ENCODE assay signal across 17 cellular contexts in genomic region chrX:110143454-110144210, GRCh38.
DNase-seq lines count a peak whose midpoint lies in the region; ATAC-seq and TF ChIP-seq lines count a peak whose summit lies in the region.
"Had no signal": no experiment of that assay in that cellular context is flagged by ENCODE, and none has a peak within 500 bp of the region (broad histone marks: within the 10 kb centered on the region; RNA-seq: fewer than 3 reads in every experiment).

No MANE protein-coding gene starts in this region.

- WGBS in neuronal stem cell (ENCODE audit: extremely low coverage in 2 of 2, insufficient read length in 2 of 2, insufficient replicate concordance in 1 of 2), 2 donors: no CpG with 5 or more reads among the region's 6 CpGs

- no peak overlapping the region for H2BK12ac ChIP-seq in neuronal stem cell (ENCODE audit: low read length)

- no peak overlapping the region for H3K23ac ChIP-seq in neuronal stem cell (ENCODE audit: low read depth, low read length, poor library complexity)

- peaks cover 0 to 7% of the 10 kb centered on the region in 2 donors for H3K36me3 ChIP-seq in neuronal stem cell (replicated peaks in 1 of 2; ENCODE audit: control insufficient read depth in 2 of 2, insufficient read depth in 2 of 2, low read length in 2 of 2)
- H3K36me3 ChIP-seq: suprapubic skin had no signal

- DNase-seq in G401 (ENCODE audit: low spot score) (peak; percentile 74), epithelial cell of esophagus (ENCODE audit: low read depth) (peak; percentile 58), occipital lobe (lab: John Stamatoyannopoulos, UW) (peak; percentile 12), HuH-7.5 (ENCODE audit: low spot score) (no peak), SW480 (ENCODE audit: low spot score) (no peak), NCI-H1092 (lab: John Stamatoyannopoulos, UW) (no peak), neuronal stem cell (ENCODE audit: low spot score) (no peak)
- DNase-seq: activated naive CD8-positive, alpha-beta T cell treated with anti-CD3 and anti-CD28 coated beads, Interleukin-2, amount 10 ng/mL, durations not matched to agents 7 days and 5 days; DMS79 treated with DMSO at 0.1 percent for 48 hours; NCI-H1436 treated with DMSO at 0.1 percent for 48 hours; NCI-H524 treated with DMSO at 0.1 percent for 48 hours; T-cell had no signal

- no peaks in the 10 kb centered on the region for H3K4me1 Mint-ChIP-seq in activated T-helper 17 cell treated with anti-CD3 and anti-CD28 coated beads, Interleukin-2, amount 50 U/mL, for 72 hours

- in situ Hi-C loops in G401 (cut with HindIII; ENCODE audit: low sequenced_read_pairs): no loop called here

- no peaks in the 10 kb centered on the region for H3K27me3 Mint-ChIP-seq in activated T-helper 17 cell treated with anti-CD3 and anti-CD28 coated beads, Interleukin-2, amount 50 U/mL, for 72 hours
- H3K27me3 Mint-ChIP-seq: activated naive CD8-positive, alpha-beta T cell treated with anti-CD3 and anti-CD28 coated beads, Interleukin-2, amount 10 ng/mL, durations not matched to agents 7 days and 5 days; T-cell had no signal

- no peaks in the 10 kb centered on the region for H3K9me3 ChIP-seq in neuronal stem cell (replicated peaks in 1 of 2; ENCODE audit: control insufficient read depth in 2 of 2, insufficient read depth in 1 of 2, low read depth in 1 of 2, low read length in 2 of 2)
- H3K9me3 ChIP-seq: suprapubic skin had no signal

- H3K4me1 ChIP-seq in neuronal stem cell (ENCODE audit: control insufficient read depth in 2 of 2, insufficient read depth in 1 of 2, low read depth in 1 of 2, low read length in 2 of 2): peaks cover 5 to 8% of the 10 kb centered on the region in 2 donors

- no peak overlapping the region for H3K4me2 ChIP-seq in neuronal stem cell (ENCODE audit: insufficient read depth, low read length, poor library complexity, severe bottlenecking)

- H3K4me3 Mint-ChIP-seq in activated T-helper 17 cell treated with anti-CD3 and anti-CD28 coated beads, Interleukin-2, amount 50 U/mL, for 72 hours: no peak overlapping the region
- H3K4me3 Mint-ChIP-seq: activated naive CD8-positive, alpha-beta T cell treated with anti-CD3 and anti-CD28 coated beads, Interleukin-2, amount 10 ng/mL, durations not matched to agents 7 days and 5 days; T-cell had no signal

- H4K8ac ChIP-seq in neuronal stem cell (ENCODE audit: low read depth, low read length): no peak overlapping the region

- no peak for ATAC-seq in activated T-helper 17 cell treated with anti-CD3 and anti-CD28 coated beads, Interleukin-2, amount 50 U/mL, for 72 hours (replicated peaks)
- ATAC-seq: HCT116, K562, Panc1, T-cell had no signal

- no peak overlapping the region for H3K14ac ChIP-seq in neuronal stem cell (ENCODE audit: low read length)

- H2AFZ ChIP-seq in neuronal stem cell (ENCODE audit: low read length): no peak overlapping the region

- no peak overlapping the region for H3K9ac ChIP-seq in neuronal stem cell (ENCODE audit: low read depth, low read length, poor library complexity)

- H2BK120ac ChIP-seq in neuronal stem cell (ENCODE audit: low read depth, low read length): no peak overlapping the region

- no peak overlapping the region for H2BK5ac ChIP-seq in neuronal stem cell (ENCODE audit: low read length)

- peaks cover 15% of the 10 kb centered on the region for H3K36me3 Mint-ChIP-seq in activated T-helper 17 cell treated with anti-CD3 and anti-CD28 coated beads, Interleukin-2, amount 50 U/mL, for 72 hours (ENCODE audit: low read depth)
- H3K36me3 Mint-ChIP-seq: activated naive CD8-positive, alpha-beta T cell treated with anti-CD3 and anti-CD28 coated beads, Interleukin-2, amount 10 ng/mL, durations not matched to agents 7 days and 5 days had no signal

- H2AK5ac ChIP-seq in neuronal stem cell (ENCODE audit: low read depth, low read length): no peak overlapping the region

- no peaks in the 10 kb centered on the region for H3K27me3 ChIP-seq in neuronal stem cell (ENCODE audit: control insufficient read depth in 3 of 3, insufficient read depth in 3 of 3, low read depth in 1 of 3, low read length in 3 of 3)
- H3K27me3 ChIP-seq: suprapubic skin had no signal

- no peak overlapping the region for H3K27ac ChIP-seq in neuronal stem cell (replicated peaks; ENCODE audit: low read length)
- H3K27ac ChIP-seq: suprapubic skin had no signal

- no peak overlapping the region for H3K18ac ChIP-seq in neuronal stem cell (ENCODE audit: low read length)

- H3K4me3 ChIP-seq in epithelial cell of esophagus (ENCODE audit: low read length) (no peak overlapping the region), neuronal stem cell (ENCODE audit: low read length in 2 of 2) (no peak overlapping the region)
- H3K4me3 ChIP-seq: K562, suprapubic skin had no signal

- TF ChIP-seq CTCF in epithelial cell of esophagus (IDR thresholded peaks at IDR 0.05; ENCODE audit: insufficient read depth, low read depth, low read length, missing control alignments): no peak

- no peak overlapping the region for H4K91ac ChIP-seq in neuronal stem cell (ENCODE audit: low read depth, low read length, poor library complexity)

- H3K9me3 Mint-ChIP-seq in activated T-helper 17 cell treated with anti-CD3 and anti-CD28 coated beads, Interleukin-2, amount 50 U/mL, for 72 hours: no peaks in the 10 kb centered on the region
- H3K9me3 Mint-ChIP-seq: activated naive CD8-positive, alpha-beta T cell treated with anti-CD3 and anti-CD28 coated beads, Interleukin-2, amount 10 ng/mL, durations not matched to agents 7 days and 5 days; T-cell had no signal

- H3K79me1 ChIP-seq in neuronal stem cell (ENCODE audit: low read depth, low read length): no peaks in the 10 kb centered on the region

- no peak overlapping the region for H3K4ac ChIP-seq in neuronal stem cell (ENCODE audit: low read length)

- peak overlapping the region; percentile 25 for H3K27ac Mint-ChIP-seq in activated T-helper 17 cell treated with anti-CD3 and anti-CD28 coated beads, Interleukin-2, amount 50 U/mL, for 72 hours
- H3K27ac Mint-ChIP-seq: activated naive CD8-positive, alpha-beta T cell treated with anti-CD3 and anti-CD28 coated beads, Interleukin-2, amount 10 ng/mL, durations not matched to agents 7 days and 5 days; T-cell had no signal

- no peak overlapping the region for H2BK15ac ChIP-seq in neuronal stem cell (ENCODE audit: low read length)

Comparison
In these comparisons a context has a peak if more than half of its experiments do, and no peak if none do; other contexts are left out.
1. DNase-seq: peak in G401 (single experiment), epithelial cell of esophagus (single experiment) and occipital lobe (single experiment); none in HuH-7.5 (single experiment), SW480 (single experiment), NCI-H1092 (single experiment) and neuronal stem cell (single experiment).